ENCODE assay signal across 15 cellular contexts in the genomic region with DNA sequence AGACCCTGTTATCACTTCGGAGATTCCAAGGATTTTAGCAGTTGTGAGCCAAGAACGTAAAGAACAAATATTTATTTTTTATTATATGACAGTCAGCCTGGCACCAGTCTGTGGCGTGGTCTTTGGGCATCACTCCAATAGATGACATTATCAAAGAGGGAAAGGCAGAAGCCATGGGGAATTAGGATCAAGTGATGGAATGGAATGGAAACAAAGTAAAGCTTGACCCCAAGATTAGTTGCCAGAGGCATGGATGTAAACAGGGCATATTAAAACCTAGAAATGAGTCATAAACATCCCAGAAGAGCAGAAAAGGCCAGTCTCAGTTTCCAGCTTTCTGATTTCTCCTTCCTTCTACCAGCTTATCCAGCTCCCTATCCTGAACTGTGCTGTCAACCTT. TPM values are rescaled to one million over a fixed set of nuclear protein-coding genes. Genes with fewer than 3 reads are reported as not detected.
DNase-seq lines count a peak whose midpoint lies in the region; ATAC-seq, FAIRE-seq and TF ChIP-seq lines count a peak whose summit lies in the region.
"Had no signal": no experiment of that assay in that cellular context is flagged by ENCODE, and none has a peak within 500 bp of the region (broad histone marks: within the 10 kb centered on the region; RNA-seq: fewer than 3 reads in every experiment).

No MANE protein-coding gene starts in this region.

- no peaks in the 10 kb centered on the region for H3K27me3 Mint-ChIP-seq in activated CD4-positive, alpha-beta T cell treated with anti-CD3 and anti-CD28 coated beads, Interleukin-2, amount 10 ng/mL, durations not matched to agents 24 days and 14 days
- no peaks in the 10 kb centered on the region for H3K27me3 Mint-ChIP-seq in activated naive CD8-positive, alpha-beta T cell
- no peaks in the 10 kb centered on the region for H3K27me3 Mint-ChIP-seq in activated naive CD8-positive, alpha-beta T cell treated with anti-CD3 and anti-CD28 coated beads, Interleukin-2, amount 50 U/mL, for 24 hours
- H3K27me3 Mint-ChIP-seq in nephron progenitor cell (ENCODE audit: low read depth, poor library complexity): no peaks in the 10 kb centered on the region

- no peak overlapping the region for H2AFZ ChIP-seq in GM12878 (ENCODE audit: control insufficient read depth, low read depth, low read length)

- peaks cover 22 to 67% of the 10 kb centered on the region in 2 experiments for H3K36me3 ChIP-seq in GM12878 (ENCODE audit: control insufficient read depth in 2 of 2, insufficient read depth in 2 of 2, low read length in 1 of 2)

- no peak for DNase-seq in activated CD4-positive, alpha-beta T cell treated with anti-CD3 and anti-CD28 coated beads, Interleukin-2, amount 10 ng/mL, durations not matched to agents 24 days and 14 days
- DNase-seq in activated CD4-positive, alpha-beta T cell treated with anti-CD3 and anti-CD28 coated beads, Interleukin-2, amount 50 U/mL, for 4 hours: no peak
- no peak for DNase-seq in activated naive CD8-positive, alpha-beta T cell treated with anti-CD3 and anti-CD28 coated beads, Interleukin-2, amount 50 U/mL, for 24 hours
- DNase-seq in GM12878 (ENCODE audit: low read depth, low spot score) (no peak), nephron progenitor cell (no peak), activated gamma-delta T cell treated with Interleukin-2 at 50 U/mL for 16 hours (no peak)
- DNase-seq: DMS79, H9, NCI-H1417, NCI-H1930, NCI-H2171 treated with DMSO at 0.1 percent for 48 hours, NCI-H510A had no signal

- no peak overlapping the region for H3K4me2 ChIP-seq in GM12878 (ENCODE audit: control insufficient read depth, insufficient read depth)

- no peak overlapping the region for H3K4me3 ChIP-seq in GM12878

- H3K9me3 ChIP-seq in GM12878 (replicated peaks; ENCODE audit: control insufficient read depth, insufficient read depth, low read length): no peaks in the 10 kb centered on the region

- H3K79me2 ChIP-seq in GM12878 (ENCODE audit: control insufficient read depth, insufficient read depth, low read length): peaks cover 30% of the 10 kb centered on the region

- no peak for TF ChIP-seq CTCF in GM12878 (IDR thresholded peaks at IDR 0.05 in 2 of 3, conservative IDR thresholded peaks at IDR 0.05 in 1 of 3; ENCODE audit: control insufficient read depth in 2 of 3, extremely low read depth in 1 of 3, insufficient read depth in 1 of 3, low read depth in 3 of 3, low read length in 3 of 3)
- no peak for TF ChIP-seq CTCF in nephron progenitor cell (IDR thresholded peaks at IDR 0.05)

- intact Hi-C loops in activated CD4-positive, alpha-beta T cell treated with anti-CD3 and anti-CD28 coated beads, Interleukin-2, amount 10 ng/mL, durations not matched to agents 24 days and 14 days (cut with micrococcal nuclease): no loop called here
- intact Hi-C loops in GM12878 (cut with micrococcal nuclease; ENCODE audit: unreplicated experiment): no loop called here

- peaks cover 83% of the 10 kb centered on the region for H3K36me3 Mint-ChIP-seq in activated CD4-positive, alpha-beta T cell treated with anti-CD3 and anti-CD28 coated beads, Interleukin-2, amount 10 ng/mL, durations not matched to agents 24 days and 14 days (ENCODE audit: low read depth)
- peaks cover 5% of the 10 kb centered on the region for H3K36me3 Mint-ChIP-seq in activated naive CD8-positive, alpha-beta T cell
- H3K36me3 Mint-ChIP-seq in activated naive CD8-positive, alpha-beta T cell treated with anti-CD3 and anti-CD28 coated beads, Interleukin-2, amount 50 U/mL, for 24 hours (ENCODE audit: low read depth): peaks cover 84% of the 10 kb centered on the region
- H3K36me3 Mint-ChIP-seq in nephron progenitor cell (ENCODE audit: low read depth): peaks cover 92% of the 10 kb centered on the region

- WGBS in GM12878 (ENCODE audit: insufficient coverage, insufficient replicate concordance, low lambda C conversion rate, missing lambda C conversion rate): 98% methylated on average over 3 of the region's 3 CpGs

- in situ Hi-C loops in GM12878 (cut with MboI): no loop called here

- H3K9me3 Mint-ChIP-seq in activated CD4-positive, alpha-beta T cell treated with anti-CD3 and anti-CD28 coated beads, Interleukin-2, amount 10 ng/mL, durations not matched to agents 24 days and 14 days: no peaks in the 10 kb centered on the region
- no peaks in the 10 kb centered on the region for H3K9me3 Mint-ChIP-seq in activated naive CD8-positive, alpha-beta T cell (ENCODE audit: low read depth)
- H3K9me3 Mint-ChIP-seq in activated naive CD8-positive, alpha-beta T cell treated with anti-CD3 and anti-CD28 coated beads, Interleukin-2, amount 50 U/mL, for 24 hours: no peaks in the 10 kb centered on the region
- H3K9me3 Mint-ChIP-seq in nephron progenitor cell: no peaks in the 10 kb centered on the region
- H3K9me3 Mint-ChIP-seq: H9 had no signal

- POLR2A ChIA-PET in GM12878 (lab: Charles Lee): interaction anchor here (1.1 kb wide), 1 partner anchor 18 kb away, joined by 3 read pairs; no protein-coding TSS in a partner anchor

- no peak for ATAC-seq in activated naive CD8-positive, alpha-beta T cell treated with anti-CD3 and anti-CD28 coated beads, Interleukin-2, amount 50 U/mL, for 24 hours
- ATAC-seq in GM12878 (no peak), GM19455 (IDR thresholded peaks at IDR 0.05; ENCODE audit: unreplicated experiment) (no peak)

- SMC1A ChIA-PET in GM12878 (lab: Charles Lee; ENCODE audit: uncharacterized antibody, unreplicated experiment): interaction anchor here (1.3 kb wide), 1 partner anchor 9 kb away, joined by 5 read pairs; no protein-coding TSS in a partner anchor

- H3K27me3 ChIP-seq in GM12878 (replicated peaks in 1 of 2; ENCODE audit: control insufficient read depth in 2 of 2, insufficient read depth in 2 of 2, low read length in 1 of 2): no peaks in the 10 kb centered on the region

- H3K4me1 ChIP-seq in GM12878 (ENCODE audit: control insufficient read depth, insufficient read depth, low read length): 0 out of 2 replicates have a peak, but pooled peaks cover under 1% of the 10 kb centered on the region

- H3K4me1 Mint-ChIP-seq in activated CD4-positive, alpha-beta T cell treated with anti-CD3 and anti-CD28 coated beads, Interleukin-2, amount 10 ng/mL, durations not matched to agents 24 days and 14 days: peaks cover 29% of the 10 kb centered on the region
- peaks cover 40% of the 10 kb centered on the region for H3K4me1 Mint-ChIP-seq in activated naive CD8-positive, alpha-beta T cell (ENCODE audit: low read depth)
- H3K4me1 Mint-ChIP-seq in activated naive CD8-positive, alpha-beta T cell treated with anti-CD3 and anti-CD28 coated beads, Interleukin-2, amount 50 U/mL, for 24 hours: peaks cover 37% of the 10 kb centered on the region
- no peaks in the 10 kb centered on the region for H3K4me1 Mint-ChIP-seq in nephron progenitor cell
- H3K4me1 Mint-ChIP-seq: H9 had no signal

- BruUV-seq in GM12878 (replicated peaks; lab: Mats Ljungman, UMichigan): TSS peak; percentile 41

- RAD21 ChIA-PET in GM12878 (lab: Charles Lee; ENCODE audit: unreplicated experiment): no interaction called here

- H3K4me3 Mint-ChIP-seq in activated CD4-positive, alpha-beta T cell treated with anti-CD3 and anti-CD28 coated beads, Interleukin-2, amount 10 ng/mL, durations not matched to agents 24 days and 14 days: no peak overlapping the region
- H3K4me3 Mint-ChIP-seq in activated naive CD8-positive, alpha-beta T cell: no peak overlapping the region
- no peak overlapping the region for H3K4me3 Mint-ChIP-seq in activated naive CD8-positive, alpha-beta T cell treated with anti-CD3 and anti-CD28 coated beads, Interleukin-2, amount 50 U/mL, for 24 hours
- no peak overlapping the region for H3K4me3 Mint-ChIP-seq in nephron progenitor cell
- H3K4me3 Mint-ChIP-seq: H9 had no signal

- H3K9ac ChIP-seq in GM12878 (ENCODE audit: control insufficient read depth, insufficient read depth, low read length): no peak overlapping the region

- H3K27ac ChIP-seq in GM12878 (ENCODE audit: control insufficient read depth, insufficient read depth): no peak overlapping the region

- TF ChIP-seq RAD21 in GM12878 (IDR thresholded peaks at IDR 0.05; ENCODE audit: insufficient read depth, low read depth, low read length): no peak

- TF ChIP-seq POLR2A in GM12878 (IDR thresholded peaks at IDR 0.05; ENCODE audit: low read depth, low read length): no peak

- CTCF ChIA-PET in GM12878 (lab: Yijun Ruan, JAX): interaction anchor here (1.0 to 1.1 kb wide), 2 partner anchors 8 to 11 kb away, joined by 4 read pairs; no protein-coding TSS in a partner anchor

- peak overlapping the region; percentile 42 for H3K27ac Mint-ChIP-seq in activated CD4-positive, alpha-beta T cell treated with anti-CD3 and anti-CD28 coated beads, Interleukin-2, amount 10 ng/mL, durations not matched to agents 24 days and 14 days
- peak overlapping the region; percentile 41 for H3K27ac Mint-ChIP-seq in activated naive CD8-positive, alpha-beta T cell
- H3K27ac Mint-ChIP-seq in activated naive CD8-positive, alpha-beta T cell treated with anti-CD3 and anti-CD28 coated beads, Interleukin-2, amount 50 U/mL, for 24 hours: no peak overlapping the region
- peak overlapping the region; percentile 68 for H3K27ac Mint-ChIP-seq in nephron progenitor cell
- H3K27ac Mint-ChIP-seq: H9 had no signal

- no peak for TF ChIP-seq EP300 in GM12878 (IDR thresholded peaks at IDR 0.05; ENCODE audit: borderline replicate concordance in 1 of 2, control insufficient read depth in 1 of 2, low read depth in 2 of 2, low read length in 2 of 2)

- no peak for FAIRE-seq in GM12878 (lab: Jason Lieb, UNC)
- FAIRE-seq: GM12891 had no signal

- H4K20me1 ChIP-seq in GM12878 (ENCODE audit: control insufficient read depth, insufficient read depth): no peaks in the 10 kb centered on the region

RNA-seq across cellular contexts. Expression of gene EIF2S2, which starts 11.5 kb away (rescaled TPM):
- 106 and 107 TPM in 2 replicates for total RNA-seq in activated CD4-positive, alpha-beta T cell treated with anti-CD3 and anti-CD28 coated beads, Interleukin-2, amount 10 ng/mL, durations not matched to agents 24 days and 14 days
- 19.3 and 19.8 TPM in 2 replicates for total RNA-seq in GM12878 (2013; cell fraction: nucleolus; rRNA removed)
- total RNA-seq in GM12878 (2014; rRNA removed) (78.6 and 96.7 TPM in 2 replicates), GM12878 (2014; rRNA removed; fragmentation: Illumina TruSeq; extraction: Trizol) (144 and 153 TPM in 2 replicates), GM12878 (2021) (80.2 and 84.1 TPM in 2 replicates)
- 79.9 TPM for polyA plus RNA-seq in GM12878 (2011; ENCODE audit: low read depth)
- polyA plus RNA-seq in GM12878 (2011; rRNA removed) (88.7 and 134 TPM in 2 replicates), GM12878 (2014; fragmentation: Illumina TruSeq; extraction: Trizol) (153 and 161 TPM in 2 replicates), GM12878 (2014; fragmentation: Nextera tagmentation; extraction: Ambion mirVana) (100 to 1,000 TPM in 1 of 2 experiments, 10 to 100 TPM in 1; 60.2 to 103 TPM), GM12878 (2014; rRNA removed) (76.0 and 84.6 TPM in 2 replicates), GM12878 (2016; fragmentation: Nextera tagmentation; extraction: Ambion mirVana) (10 to 100 TPM; 78.1 to 79.0 TPM)
- polyA plus RNA-seq in GM12878 (2011; cell fraction: cytosol; rRNA removed): 40.4 and 43.0 TPM in 2 replicates
- 27.3 and 28.2 TPM in 2 replicates for polyA plus RNA-seq in GM12878 (2011; cell fraction: nucleus; rRNA removed)
- polyA plus RNA-seq in GM12878 (2012): 89.2 and 98.1 TPM in 2 replicates
- polyA minus RNA-seq in GM12878 (2011; rRNA and poly(A)+ RNA removed): 25.0 and 32.9 TPM in 2 replicates
- 15.5 and 17.9 TPM in 2 replicates for polyA minus RNA-seq in GM12878 (2011; cell fraction: cytosol; rRNA and poly(A)+ RNA removed)
- polyA minus RNA-seq in GM12878 (2011; cell fraction: nucleus; rRNA and poly(A)+ RNA removed): 8.2 and 12.4 TPM in 2 replicates
